ENCODE assay signal across 2 cellular contexts in the genomic region with DNA sequence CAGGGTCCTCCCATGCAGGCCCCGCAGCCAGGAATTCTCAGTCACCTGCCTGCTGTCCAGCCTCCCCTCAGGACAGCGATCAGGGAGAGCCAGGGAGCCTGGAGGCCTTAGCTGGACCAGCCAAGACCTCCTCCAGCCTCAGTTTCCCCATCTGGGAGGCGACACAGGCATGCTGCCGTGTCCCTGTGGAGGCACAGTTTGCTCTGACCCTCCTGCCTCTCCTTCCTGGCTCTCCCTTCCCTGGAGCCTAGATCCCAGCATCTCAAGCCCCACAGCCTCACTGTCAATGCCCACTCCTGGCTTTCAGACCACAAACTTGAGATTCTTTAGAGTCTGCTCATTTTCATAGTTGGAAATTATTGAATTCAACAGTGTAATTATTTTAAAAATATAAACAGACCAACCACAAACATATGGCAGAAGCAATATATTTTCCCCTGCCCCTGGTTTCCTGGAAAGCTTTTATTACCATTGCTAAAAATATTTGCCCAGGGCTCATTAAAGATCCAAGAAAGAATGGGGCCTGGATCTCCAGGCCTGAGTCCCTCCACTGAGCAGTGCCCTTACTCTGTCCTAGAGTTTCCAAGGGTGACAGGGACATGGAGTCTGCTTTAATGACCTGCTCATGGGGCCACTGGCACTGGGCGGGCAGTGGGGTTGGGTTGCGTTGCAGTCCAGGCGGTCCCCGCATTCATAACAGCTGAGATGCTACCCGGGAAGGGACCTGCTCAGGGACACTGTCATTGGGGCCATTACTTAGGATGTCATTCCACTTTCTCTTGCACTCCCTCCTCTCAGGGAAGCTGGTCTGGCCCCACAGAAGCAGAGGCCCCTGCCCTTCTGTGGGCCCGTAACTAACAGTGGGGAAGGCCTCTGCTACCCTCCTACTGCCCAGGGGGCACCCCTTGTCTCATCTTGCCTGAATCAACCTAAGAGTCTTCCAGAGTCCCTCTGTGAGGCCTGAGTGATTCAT.
TF ChIP-seq lines count a peak whose summit lies in the region.

No MANE protein-coding gene starts in this region.

TF ChIP-seq in IMR-90, 13 proteins besides CTCF, POLR2A, EP300 and RAD21 (continued from another document):
- TF ChIP-seq, protein P1, sequence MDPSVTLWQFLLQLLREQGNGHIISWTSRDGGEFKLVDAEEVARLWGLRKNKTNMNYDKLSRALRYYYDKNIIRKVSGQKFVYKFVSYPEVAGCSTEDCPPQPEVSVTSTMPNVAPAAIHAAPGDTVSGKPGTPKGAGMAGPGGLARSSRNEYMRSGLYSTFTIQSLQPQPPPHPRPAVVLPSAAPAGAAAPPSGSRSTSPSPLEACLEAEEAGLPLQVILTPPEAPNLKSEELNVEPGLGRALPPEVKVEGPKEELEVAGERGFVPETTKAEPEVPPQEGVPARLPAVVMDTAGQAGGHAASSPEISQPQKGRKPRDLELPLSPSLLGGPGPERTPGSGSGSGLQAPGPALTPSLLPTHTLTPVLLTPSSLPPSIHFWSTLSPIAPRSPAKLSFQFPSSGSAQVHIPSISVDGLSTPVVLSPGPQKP (IDR thresholded peaks at IDR 0.05; ENCODE audit: borderline replicate concordance, low read depth, low read length): no peak
- TF ChIP-seq RCOR1 (IDR thresholded peaks at IDR 0.05; ENCODE audit: insufficient replicate concordance, low read length): no peak
- no peak for TF ChIP-seq CHD1 (IDR thresholded peaks at IDR 0.05; ENCODE audit: low read depth, low read length)
- TF ChIP-seq RFX5 (IDR thresholded peaks at IDR 0.05; ENCODE audit: low read depth, low read length): no peak
- no peak for TF ChIP-seq NFE2L2 (IDR thresholded peaks at IDR 0.05; ENCODE audit: low read depth, low read length)
- TF ChIP-seq MXI1 (IDR thresholded peaks at IDR 0.05; ENCODE audit: borderline replicate concordance, low read depth, low read length): no peak
- TF ChIP-seq, protein P2, sequence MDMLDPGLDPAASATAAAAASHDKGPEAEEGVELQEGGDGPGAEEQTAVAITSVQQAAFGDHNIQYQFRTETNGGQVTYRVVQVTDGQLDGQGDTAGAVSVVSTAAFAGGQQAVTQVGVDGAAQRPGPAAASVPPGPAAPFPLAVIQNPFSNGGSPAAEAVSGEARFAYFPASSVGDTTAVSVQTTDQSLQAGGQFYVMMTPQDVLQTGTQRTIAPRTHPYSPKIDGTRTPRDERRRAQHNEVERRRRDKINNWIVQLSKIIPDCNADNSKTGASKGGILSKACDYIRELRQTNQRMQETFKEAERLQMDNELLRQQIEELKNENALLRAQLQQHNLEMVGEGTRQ (IDR thresholded peaks at IDR 0.05; ENCODE audit: low read depth, low read length): no peak
- TF ChIP-seq FOS (IDR thresholded peaks at IDR 0.05; ENCODE audit: low read depth, low read length): no peak
- no peak for TF ChIP-seq MAZ (IDR thresholded peaks at IDR 0.05; ENCODE audit: borderline replicate concordance, low read depth, low read length)
- no peak for TF ChIP-seq BHLHE40 (IDR thresholded peaks at IDR 0.05; ENCODE audit: low read depth, low read length)
- TF ChIP-seq CEBPB (IDR thresholded peaks at IDR 0.05; ENCODE audit: low read depth, low read length): no peak
- TF ChIP-seq SMC3 (IDR thresholded peaks at IDR 0.05; ENCODE audit: low read depth, low read length): no peak
TF ChIP-seq in IMR-90: peak in this region for 0.

TF ChIP-seq in HEK293T, 16 proteins besides CTCF, POLR2A, EP300 and RAD21 (continued from another document):
- TF ChIP-seq CTBP1 (IDR thresholded peaks at IDR 0.05; ENCODE audit: borderline replicate concordance) (no peak), ELF4 (IDR thresholded peaks at IDR 0.05) (no peak), SUZ12 (IDR thresholded peaks at IDR 0.05) (no peak), ZNF384 (IDR thresholded peaks at IDR 0.05) (no peak), SP1 (IDR thresholded peaks at IDR 0.05) (no peak), FOXK2 (IDR thresholded peaks at IDR 0.05) (no peak), BHLHE40 (IDR thresholded peaks at IDR 0.05; ENCODE audit: borderline replicate concordance) (no peak), FOXA1 (IDR thresholded peaks at IDR 0.05) (no peak), HDGF (IDR thresholded peaks at IDR 0.05; ENCODE audit: borderline replicate concordance) (no peak), ARNT (IDR thresholded peaks at IDR 0.05) (no peak)
- TF ChIP-seq, protein P3, sequence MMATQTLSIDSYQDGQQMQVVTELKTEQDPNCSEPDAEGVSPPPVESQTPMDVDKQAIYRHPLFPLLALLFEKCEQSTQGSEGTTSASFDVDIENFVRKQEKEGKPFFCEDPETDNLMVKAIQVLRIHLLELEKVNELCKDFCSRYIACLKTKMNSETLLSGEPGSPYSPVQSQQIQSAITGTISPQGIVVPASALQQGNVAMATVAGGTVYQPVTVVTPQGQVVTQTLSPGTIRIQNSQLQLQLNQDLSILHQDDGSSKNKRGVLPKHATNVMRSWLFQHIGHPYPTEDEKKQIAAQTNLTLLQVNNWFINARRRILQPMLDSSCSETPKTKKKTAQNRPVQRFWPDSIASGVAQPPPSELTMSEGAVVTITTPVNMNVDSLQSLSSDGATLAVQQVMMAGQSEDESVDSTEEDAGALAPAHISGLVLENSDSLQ (IDR thresholded peaks at IDR 0.05): no peak
